In the genomic region with DNA sequence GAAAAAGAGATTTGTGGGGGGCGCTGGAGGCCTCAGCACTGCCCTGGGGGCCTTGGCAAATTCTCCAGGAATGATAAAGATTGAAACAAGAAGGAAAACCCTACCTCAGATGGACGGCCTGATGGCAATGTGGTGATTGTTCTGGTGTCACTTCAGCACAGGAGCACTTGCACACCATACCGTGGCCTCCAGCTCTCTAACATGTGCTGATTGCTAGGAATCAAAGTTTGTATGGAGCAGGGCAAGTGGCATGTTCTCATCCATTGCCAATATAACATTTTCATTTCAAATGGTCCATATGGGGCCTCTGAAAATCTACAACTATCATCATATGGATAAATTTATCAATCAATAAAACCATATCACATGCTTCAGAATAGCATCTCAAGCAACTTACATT, we compare ENCODE assay signal across 25 cellular contexts.
"Had no signal": no experiment of that assay in that cellular context is flagged by ENCODE, and none has a peak within 500 bp of the region (broad histone marks: within the 10 kb centered on the region; RNA-seq: fewer than 3 reads in every experiment).

No MANE protein-coding gene starts in this region.

- H3K4me3 ChIP-seq: dorsolateral prefrontal cortex, esophagus muscularis mucosa, gastrocnemius medialis, left ventricle myocardium inferior, lung, pancreas, tibial artery, upper lobe of right lung, vagina had no signal

- H3K4me3 Mint-ChIP-seq: immature natural killer cell; natural killer cell treated with Interleukin-12 subunit alpha and Interleukin-12 subunit beta and Interleukin-15 and Interleukin-18, amount 100 ng/mL, for 72 hours; stimulated activated effector memory CD8-positive, alpha-beta T cell treated with anti-CD3 and anti-CD28 coated beads, Interleukin-12 subunit alpha, Interleukin-12 subunit beta, amount 100 ng/mL, for 72 hours; stimulated activated naive CD8-positive, alpha-beta T cell treated with anti-CD3 and anti-CD28 coated beads, Interleukin-15, Interleukin-2, amounts not matched to agents 100 ng/mL and 50 ng/mL, for 24 hours had no signal

- H3K4me1 Mint-ChIP-seq: immature natural killer cell; stimulated activated effector memory CD8-positive, alpha-beta T cell treated with anti-CD3 and anti-CD28 coated beads, Interleukin-12 subunit alpha, Interleukin-12 subunit beta, amount 100 ng/mL, for 72 hours had no signal

- DNase-seq: cortex of kidney; dorsolateral prefrontal cortex; effector CD8-positive, alpha-beta T cell; gastrocnemius medialis; glutamatergic neuron; immature natural killer cell; left ventricle myocardium inferior; mesenchymal stem cell; midbrain; occipital lobe; pancreas; right cardiac atrium; stimulated activated CD4-positive, alpha-beta T cell treated with anti-CD3 and anti-CD28 coated beads, Interleukin-4, amount 100 ng/mL, for 1 hour; stimulated activated CD8-positive, alpha-beta memory T cell treated with anti-CD3 and anti-CD28 coated beads, Interleukin-4, amount 100 ng/mL, for 48 hours; tibial artery; upper lobe of right lung had no signal

- ATAC-seq: gastrocnemius medialis; natural killer cell treated with Interleukin-12 subunit alpha and Interleukin-12 subunit beta and Interleukin-15 and Interleukin-18, amount 100 ng/mL, for 72 hours; pancreas; stimulated activated effector memory CD8-positive, alpha-beta T cell treated with anti-CD3 and anti-CD28 coated beads, Interleukin-12 subunit alpha, Interleukin-12 subunit beta, amount 100 ng/mL, for 72 hours; upper lobe of right lung had no signal

- H3K36me3 Mint-ChIP-seq: natural killer cell treated with Interleukin-12 subunit alpha and Interleukin-12 subunit beta and Interleukin-15 and Interleukin-18, amount 100 ng/mL, for 72 hours; stimulated activated effector memory CD8-positive, alpha-beta T cell treated with anti-CD3 and anti-CD28 coated beads, Interleukin-12 subunit alpha, Interleukin-12 subunit beta, amount 100 ng/mL, for 72 hours had no signal

- FAIRE-seq: endometrium, keratinocyte, pancreas had no signal

- H3K4me1 ChIP-seq: esophagus muscularis mucosa, gastrocnemius medialis, left ventricle myocardium inferior, pancreas, upper lobe of right lung, vagina had no signal

- H3K9me3 ChIP-seq: esophagus muscularis mucosa, gastrocnemius medialis, left ventricle myocardium inferior, pancreas, tibial artery, upper lobe of right lung, vagina had no signal

- H3K36me3 ChIP-seq: esophagus muscularis mucosa, gastrocnemius medialis, left ventricle myocardium inferior, pancreas, tibial artery, upper lobe of right lung, vagina had no signal

- H3K27me3 Mint-ChIP-seq: natural killer cell treated with Interleukin-12 subunit alpha and Interleukin-12 subunit beta and Interleukin-15 and Interleukin-18, amount 100 ng/mL, for 72 hours; stimulated activated naive CD8-positive, alpha-beta T cell treated with anti-CD3 and anti-CD28 coated beads, Interleukin-15, Interleukin-2, amounts not matched to agents 100 ng/mL and 50 ng/mL, for 24 hours had no signal

- H3K27ac ChIP-seq: epithelial cell of prostate, esophagus muscularis mucosa, gastrocnemius medialis, left ventricle myocardium inferior, pancreas, upper lobe of right lung, vagina had no signal

- H3K27me3 ChIP-seq: dorsolateral prefrontal cortex, esophagus muscularis mucosa, gastrocnemius medialis, pancreas, tibial artery, upper lobe of right lung, vagina had no signal

- H3K27ac Mint-ChIP-seq: immature natural killer cell; natural killer cell treated with Interleukin-12 subunit alpha and Interleukin-12 subunit beta and Interleukin-15 and Interleukin-18, amount 100 ng/mL, for 72 hours; stimulated activated effector memory CD8-positive, alpha-beta T cell treated with anti-CD3 and anti-CD28 coated beads, Interleukin-12 subunit alpha, Interleukin-12 subunit beta, amount 100 ng/mL, for 72 hours; stimulated activated naive CD8-positive, alpha-beta T cell treated with anti-CD3 and anti-CD28 coated beads, Interleukin-15, Interleukin-2, amounts not matched to agents 100 ng/mL and 50 ng/mL, for 24 hours had no signal
